Comparison of ENCODE assay signal across 8 cellular contexts in genomic region chr1:71080782-71081696, GRCh38. TPM values are rescaled to one million over a fixed set of nuclear protein-coding genes. Genes with fewer than 3 reads are reported as not detected.
A peak's percentile ranks its signal among the peaks of the same experiment; 100 is the strongest.
DNase-seq lines count a peak whose midpoint lies in the region; FAIRE-seq and TF ChIP-seq lines count a peak whose summit lies in the region.

TSS of gene ZRANB2 (minus strand) at chr1:71081035. CDS start at chr1:71080995, 40 bp downstream.

- H3K36me3 ChIP-seq in Loucy (ENCODE audit: insufficient read depth, low read length) (peaks cover 20% of the 10 kb centered on the region), neural cell (ENCODE audit: insufficient read depth, low read length) (no peaks in the 10 kb centered on the region), stomach smooth muscle (ENCODE audit: control insufficient read depth in 2 of 2, insufficient read depth in 2 of 2, low read length in 2 of 2) (peaks cover 9 to 10% of the 10 kb centered on the region in 2 donors)

- H3K9me3 ChIP-seq in Loucy (ENCODE audit: insufficient read depth, low read depth, low read length) (no peaks in the 10 kb centered on the region), neural cell (ENCODE audit: low read length) (no peaks in the 10 kb centered on the region), stomach smooth muscle (ENCODE audit: control insufficient read depth in 2 of 2, low read length in 2 of 2) (no peaks in the 10 kb centered on the region)

- no peaks in the 10 kb centered on the region for H3K9me2 ChIP-seq in Loucy (replicated peaks; ENCODE audit: low read depth, low read length)
- no peaks in the 10 kb centered on the region for H3K9me2 ChIP-seq in neural cell (ENCODE audit: insufficient read depth, low read length)

- H3K9ac ChIP-seq in Loucy (ENCODE audit: low read depth, low read length, poor library complexity, severe bottlenecking) (peak within 1 kb of the TSS; percentile 97), neural cell (ENCODE audit: low read length) (peak within 1 kb of the TSS; percentile 84), stomach smooth muscle (ENCODE audit: low read length in 2 of 2) (peak within 1 kb of the TSS; percentile 83 to 95)

- peak; percentile 95 for FAIRE-seq in H54 (lab: Jason Lieb, UNC)

- H3K27me3 ChIP-seq in Loucy (ENCODE audit: insufficient read depth, low read length, poor library complexity, severe bottlenecking) (no peaks in the 10 kb centered on the region), neural cell (ENCODE audit: insufficient read depth, low read depth, low read length) (no peaks in the 10 kb centered on the region), stomach smooth muscle (ENCODE audit: control insufficient read depth in 1 of 2, insufficient read depth in 2 of 2, low read length in 2 of 2) (no peaks in the 10 kb centered on the region)

- H3F3A ChIP-seq in Loucy (ENCODE audit: low read depth) (no peaks in the 10 kb centered on the region), neural cell (ENCODE audit: insufficient read depth, low read length, poor library complexity, severe bottlenecking) (no peaks in the 10 kb centered on the region)

- H3K4me2 ChIP-seq in Loucy (ENCODE audit: low read depth, low read length, poor library complexity, severe bottlenecking), result peak within 1 kb of the TSS; percentile 91
- H3K4me2 ChIP-seq in neural cell (ENCODE audit: low read length), result peak within 1 kb of the TSS; percentile 88

- H3K4me3 ChIP-seq in Loucy (ENCODE audit: low read length, poor library complexity, severe bottlenecking) (peak within 1 kb of the TSS; percentile 97), neural cell (ENCODE audit: low read length) (peak within 1 kb of the TSS; percentile 81), stomach smooth muscle (ENCODE audit: low read length in 2 of 2) (peak within 1 kb of the TSS; percentile 91 to 94)

- TF ChIP-seq EP300 in neural cell (conservative IDR thresholded peaks at IDR 0.05; ENCODE audit: poor library complexity, severe bottlenecking), result peak; percentile 64

- H3K79me2 ChIP-seq in Loucy (ENCODE audit: insufficient read depth, low read length) (peaks cover 47% of the 10 kb centered on the region), neural cell (replicated peaks; ENCODE audit: insufficient read depth, low read length) (peaks cover 32% of the 10 kb centered on the region)

- TF ChIP-seq CTCF in Loucy (conservative IDR thresholded peaks at IDR 0.05; ENCODE audit: low read length) (peak; percentile 70), neural cell (IDR thresholded peaks at IDR 0.05; ENCODE audit: poor library complexity, severe bottlenecking) (peak; percentile 97)

- H4K20me1 ChIP-seq in Loucy (ENCODE audit: insufficient read depth, low read length, poor library complexity, severe bottlenecking) (peaks cover 44% of the 10 kb centered on the region), neural cell (ENCODE audit: insufficient read depth) (no peaks in the 10 kb centered on the region)

- DNase-seq in ELR (ENCODE audit: low read depth) (peak; percentile 98), H54 (ENCODE audit: insufficient read length, low spot score) (peak; percentile 67), SHP77 (lab: John Stamatoyannopoulos, UW) (peak; percentile 95 to 96), fibroblast of the conjunctiva (ENCODE audit: low read depth) (peak; percentile 95)
- DNase-seq in activated effector memory CD4-positive, alpha-beta T cell treated with anti-CD3 and anti-CD28 coated beads, Interleukin-2, amount 50 U/mL, for 16 hours, result peak; percentile 95

- H2AFZ ChIP-seq in Loucy (ENCODE audit: low read length), result peak within 1 kb of the TSS; percentile 81
- H2AFZ ChIP-seq in neural cell (ENCODE audit: low read depth, low read length), result peak within 1 kb of the TSS; percentile 93

- peak; percentile 45 for TF ChIP-seq RAD21 in neural cell (conservative IDR thresholded peaks at IDR 0.05)

- peak; percentile 66 for TF ChIP-seq POLR2A in H54 (IDR thresholded peaks at IDR 0.05; ENCODE audit: low read depth, low read length)

- peaks cover 47% of the 10 kb centered on the region for H3K4me1 ChIP-seq in Loucy (ENCODE audit: insufficient read depth, low read length, poor library complexity, severe bottlenecking)
- peaks cover 3% of the 10 kb centered on the region for H3K4me1 ChIP-seq in stomach smooth muscle (ENCODE audit: control insufficient read depth, insufficient read depth, low read length)

- H3K27ac ChIP-seq in neural cell (ENCODE audit: low read length) (peak within 1 kb of the TSS; percentile 84), stomach smooth muscle (ENCODE audit: low read length) (peak within 1 kb of the TSS; percentile 88)

TF ChIP-seq in neural cell, 6 proteins besides CTCF, POLR2A, EP300 and RAD21:
- TF ChIP-seq TAF1 (IDR thresholded peaks at IDR 0.05; ENCODE audit: low read depth), result peak; percentile 82
- no peak for TF ChIP-seq EZH2 (IDR thresholded peaks at IDR 0.05; ENCODE audit: borderline replicate concordance, insufficient read depth, low read length, poor library complexity, severe bottlenecking)
- TF ChIP-seq POLR2AphosphoS5 (IDR thresholded peaks at IDR 0.05), result peak; percentile 81
- TF ChIP-seq MXI1 (conservative IDR thresholded peaks at IDR 0.05; ENCODE audit: poor library complexity, severe bottlenecking), result peak; percentile 79
- peak; percentile 65 for TF ChIP-seq SMC3 (conservative IDR thresholded peaks at IDR 0.05; ENCODE audit: poor library complexity)
- TF ChIP-seq REST (IDR thresholded peaks at IDR 0.05; ENCODE audit: borderline replicate concordance), result peak; percentile 67

RNA-seq across cellular contexts. Expression of gene ZRANB2, which starts in this region (rescaled TPM):
- polyA plus RNA-seq in neural cell, result 158 and 181 TPM in 2 replicates
- 91.5 and 107 TPM in 2 replicates for polyA minus RNA-seq in neural cell

Comparison
In these comparisons a context has a peak if more than half of its experiments do, and no peak if none do; other contexts are left out.
1. Peak in every context shown above with its lines: DNase-seq, H3K4me3 ChIP-seq and H3K27ac ChIP-seq.